Comparison of ENCODE assay signal across 18 cellular contexts in the genomic region with DNA sequence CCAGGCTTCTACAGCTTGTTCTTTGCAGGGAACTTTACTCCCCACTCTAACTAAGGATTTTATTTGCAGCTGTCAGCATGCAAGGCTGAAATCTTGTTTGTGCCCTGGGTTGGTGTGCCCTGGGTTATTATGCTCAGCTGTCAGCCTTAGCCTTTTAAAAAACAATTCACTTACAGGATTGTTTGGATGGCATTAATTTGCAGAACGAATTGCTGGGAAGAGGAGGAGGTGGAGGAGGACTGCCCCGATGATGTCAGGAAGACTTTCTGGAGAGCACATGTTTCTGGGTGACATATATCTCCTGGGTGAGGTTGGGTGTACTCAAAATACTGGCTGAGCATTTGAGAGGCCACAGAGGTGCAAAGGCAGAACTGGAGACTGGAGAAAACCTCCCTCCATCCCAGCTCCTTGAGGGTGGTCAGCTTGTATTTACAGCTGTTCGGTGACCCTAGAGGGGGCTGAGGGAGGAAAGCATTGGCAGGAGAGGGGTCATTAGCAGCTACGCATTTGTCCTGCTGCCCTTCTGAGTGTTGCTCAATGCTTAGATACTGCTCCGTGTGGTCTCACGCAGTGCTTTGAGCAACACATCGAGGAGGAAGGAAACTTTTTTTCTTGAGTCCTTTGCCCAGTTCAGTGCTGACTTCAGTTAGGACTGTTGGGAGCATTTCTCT. TPM values are rescaled to one million over a fixed set of nuclear protein-coding genes. Genes with fewer than 3 reads are reported as not detected.
DNase-seq lines count a peak whose midpoint lies in the region; ATAC-seq and TF ChIP-seq lines count a peak whose summit lies in the region.
"Had no signal": no experiment of that assay in that cellular context is flagged by ENCODE, and none has a peak within 500 bp of the region (broad histone marks: within the 10 kb centered on the region; RNA-seq: fewer than 3 reads in every experiment).

No MANE protein-coding gene starts in this region.

- ATAC-seq in GM23338 (peak; percentile 37), RWPE2 (ENCODE audit: low read depth) (no peak), sciatic nerve (peak; percentile 67), HG03571 (IDR thresholded peaks at IDR 0.05; ENCODE audit: unreplicated experiment) (no peak), SK-N-SH treated with all-trans-retinoic acid at 6 μM for 48 hours (no peak)
- ATAC-seq: heart left ventricle, left lung had no signal

- CTCF ChIA-PET in CD4-positive, alpha-beta memory T cell (lab: Charles Lee; ENCODE audit: partially characterized antibody): no interaction called here

- H3K27ac Mint-ChIP-seq in GM23338: no peak overlapping the region
- H3K27ac Mint-ChIP-seq in CD4-positive, alpha-beta memory T cell: no peak overlapping the region
- H3K27ac Mint-ChIP-seq: activated CD4-positive, alpha-beta T cell treated with anti-CD3 and anti-CD28 coated beads, Interleukin-2, amount 10 ng/mL, durations not matched to agents 7 days and 5 days; activated T-helper 2 cell treated with anti-CD3 and anti-CD28 coated beads, Interferon-gamma antibody, Interleukin-2, Interleukin-4, amounts not matched to agents 10 μg/mL and 5 μg/mL and 100 μg/mL, durations not matched to agents 14 hours and 24 hours and 36 hours had no signal

- peak overlapping the region; percentile 80; the same call in 1 of the 2 replicates for H2AFZ ChIP-seq in GM23338

- POLR2A ChIA-PET in CD4-positive, alpha-beta memory T cell (lab: Charles Lee; ENCODE audit: partially characterized antibody): no interaction called here

- H3K36me3 ChIP-seq in GM23338 (ENCODE audit: insufficient read depth): no peaks in the 10 kb centered on the region
- H3K36me3 ChIP-seq in RWPE2 (ENCODE audit: low read depth): no peaks in the 10 kb centered on the region
- H3K36me3 ChIP-seq in CD4-positive, alpha-beta memory T cell (ENCODE audit: insufficient read depth, low read length): no peaks in the 10 kb centered on the region
- H3K36me3 ChIP-seq in HAP-1 (replicated peaks): no peaks in the 10 kb centered on the region
- H3K36me3 ChIP-seq: heart left ventricle, left lung had no signal

- H3K4me1 Mint-ChIP-seq in GM23338: peaks cover 22% of the 10 kb centered on the region
- no peaks in the 10 kb centered on the region for H3K4me1 Mint-ChIP-seq in CD4-positive, alpha-beta memory T cell
- H3K4me1 Mint-ChIP-seq: activated CD4-positive, alpha-beta T cell treated with anti-CD3 and anti-CD28 coated beads, Interleukin-2, amount 10 ng/mL, durations not matched to agents 7 days and 5 days had no signal

- DNase-seq in GM23338 (ENCODE audit: low spot score) (no peak), RWPE2 (ENCODE audit: low spot score) (no peak), fibroblast of villous mesenchyme (ENCODE audit: low read depth) (peak; percentile 66), sciatic nerve (ENCODE audit: low spot score) (no peak), HAP-1 (ENCODE audit: low spot score in 2 of 2) (no peak)
- DNase-seq in CD4-positive, alpha-beta memory T cell: no peak
- DNase-seq: activated CD4-positive, alpha-beta T cell treated with anti-CD3 and anti-CD28 coated beads, Interleukin-2, amount 10 ng/mL, durations not matched to agents 7 days and 5 days; cortex of kidney; DMS 273 treated with DMSO at 0.1 percent for 48 hours; heart left ventricle; left lung; NCI-H1105; NCI-H2081; Right ventricle myocardium superior; substantia nigra had no signal

- no peaks in the 10 kb centered on the region for H3K27me3 Mint-ChIP-seq in GM23338 (ENCODE audit: insufficient read depth, low read depth, poor library complexity)
- H3K27me3 Mint-ChIP-seq in CD4-positive, alpha-beta memory T cell: peaks cover 8 to 11% of the 10 kb centered on the region in 2 donors
- H3K27me3 Mint-ChIP-seq: activated CD4-positive, alpha-beta T cell treated with anti-CD3 and anti-CD28 coated beads, Interleukin-2, amount 10 ng/mL, durations not matched to agents 7 days and 5 days had no signal

- H3K9me2 ChIP-seq in GM23338 (ENCODE audit: insufficient read depth): peaks cover 10% of the 10 kb centered on the region; the same call in 1 of the 2 replicates

- H3F3A ChIP-seq in GM23338 (replicated peaks; ENCODE audit: low read depth): no peaks in the 10 kb centered on the region

- H3K27me3 ChIP-seq in GM23338 (ENCODE audit: insufficient read depth): no peaks in the 10 kb centered on the region
- no peaks in the 10 kb centered on the region for H3K27me3 ChIP-seq in RWPE2 (ENCODE audit: insufficient read depth, poor library complexity, severe bottlenecking)
- H3K27me3 ChIP-seq in CD4-positive, alpha-beta memory T cell (ENCODE audit: insufficient read depth, low read length): no peaks in the 10 kb centered on the region
- H3K27me3 ChIP-seq in HAP-1 (ENCODE audit: low read depth): no peaks in the 10 kb centered on the region
- H3K27me3 ChIP-seq: heart left ventricle, left lung had no signal

- H3K9me3 Mint-ChIP-seq in GM23338: no peaks in the 10 kb centered on the region
- peaks cover 0 to 2% (median 0%) of the 10 kb centered on the region in 8 donors for H3K9me3 Mint-ChIP-seq in CD4-positive, alpha-beta memory T cell
- H3K9me3 Mint-ChIP-seq: activated CD4-positive, alpha-beta T cell treated with anti-CD3 and anti-CD28 coated beads, Interleukin-2, amount 10 ng/mL, durations not matched to agents 7 days and 5 days; activated T-helper 2 cell treated with anti-CD3 and anti-CD28 coated beads, Interferon-gamma antibody, Interleukin-2, Interleukin-4, amounts not matched to agents 10 μg/mL and 5 μg/mL and 100 μg/mL, durations not matched to agents 14 hours and 24 hours and 36 hours had no signal

- TF ChIP-seq CTCF in GM23338 (conservative IDR thresholded peaks at IDR 0.05; ENCODE audit: low read depth in 2 of 2) (no peak), RWPE2 (IDR thresholded peaks at IDR 0.05; ENCODE audit: poor library complexity, severe bottlenecking) (no peak), fibroblast of villous mesenchyme (IDR thresholded peaks at IDR 0.05; ENCODE audit: insufficient read depth, low read depth, low read length) (no peak)

- H3K4me3 ChIP-seq in GM23338: no peak overlapping the region
- no peak overlapping the region for H3K4me3 ChIP-seq in RWPE2 (ENCODE audit: severe bottlenecking)
- no peak overlapping the region for H3K4me3 ChIP-seq in fibroblast of villous mesenchyme (ENCODE audit: low read depth, low read length)
- H3K4me3 ChIP-seq in CD4-positive, alpha-beta memory T cell (ENCODE audit: low read length in 2 of 2): no peak overlapping the region
- no peak overlapping the region for H3K4me3 ChIP-seq in HAP-1
- H3K4me3 ChIP-seq: heart left ventricle, left lung had no signal

- in situ Hi-C loops in HAP-1 (cut with MboI; ENCODE audit: low sequenced_read_pairs): no loop called here

- H3K4me2 ChIP-seq in GM23338: no peak overlapping the region

- no peaks in the 10 kb centered on the region for H3K36me3 Mint-ChIP-seq in GM23338 (ENCODE audit: low read depth)
- H3K36me3 Mint-ChIP-seq in CD4-positive, alpha-beta memory T cell: no peaks in the 10 kb centered on the region

- no peaks in the 10 kb centered on the region for H4K20me1 ChIP-seq in GM23338 (replicated peaks; ENCODE audit: insufficient read depth)

- H3K9me3 ChIP-seq in RWPE2 (ENCODE audit: severe bottlenecking): no peaks in the 10 kb centered on the region
- H3K9me3 ChIP-seq in CD4-positive, alpha-beta memory T cell (ENCODE audit: control insufficient read depth in 1 of 2, low read length in 2 of 2): no peaks in the 10 kb centered on the region
- no peaks in the 10 kb centered on the region for H3K9me3 ChIP-seq in HAP-1
- H3K9me3 ChIP-seq: left lung had no signal

- no peaks in the 10 kb centered on the region for H3K79me2 ChIP-seq in GM23338 (replicated peaks; ENCODE audit: insufficient read depth)

- intact Hi-C loops in sciatic nerve (cut with DNase I): no loop called here
- intact Hi-C loops in CD4-positive, alpha-beta memory T cell (cut with micrococcal nuclease): no loop called here

- no peak overlapping the region for H3K27ac ChIP-seq in GM23338 (ENCODE audit: low read depth)
- H3K27ac ChIP-seq in RWPE2 (ENCODE audit: poor library complexity, severe bottlenecking): peak overlapping the region; percentile 85
- H3K27ac ChIP-seq in CD4-positive, alpha-beta memory T cell (ENCODE audit: low read depth, low read length): no peak overlapping the region
- H3K27ac ChIP-seq: heart left ventricle had no signal

- H3K4me1 ChIP-seq in GM23338 (ENCODE audit: insufficient read depth) (peaks cover 19% of the 10 kb centered on the region), RWPE2 (ENCODE audit: insufficient read depth, poor library complexity, severe bottlenecking) (peaks cover 6% of the 10 kb centered on the region), HAP-1 (peaks cover 6% of the 10 kb centered on the region; the same call in 1 of the 2 replicates)
- no peaks in the 10 kb centered on the region for H3K4me1 ChIP-seq in CD4-positive, alpha-beta memory T cell (ENCODE audit: insufficient read depth, low read length)
- H3K4me1 ChIP-seq: heart left ventricle, left lung had no signal

- H3K4me3 Mint-ChIP-seq in GM23338: no peak overlapping the region
- H3K4me3 Mint-ChIP-seq in CD4-positive, alpha-beta memory T cell: no peak overlapping the region
- H3K4me3 Mint-ChIP-seq: activated CD4-positive, alpha-beta T cell treated with anti-CD3 and anti-CD28 coated beads, Interleukin-2, amount 10 ng/mL, durations not matched to agents 7 days and 5 days had no signal

TF ChIP-seq in SK-N-SH treated with all-trans-retinoic acid at 6 μM for 48 hours, 23 proteins besides CTCF, POLR2A, EP300 and RAD21 (continues in another document):
- TF ChIP-seq BACH2 (CRISPR knock-in tag; IDR thresholded peaks at IDR 0.05; ENCODE audit: borderline replicate concordance) (no peak), ISL1 (CRISPR knock-in tag; IDR thresholded peaks at IDR 0.05) (no peak)
- TF ChIP-seq, protein P1, sequence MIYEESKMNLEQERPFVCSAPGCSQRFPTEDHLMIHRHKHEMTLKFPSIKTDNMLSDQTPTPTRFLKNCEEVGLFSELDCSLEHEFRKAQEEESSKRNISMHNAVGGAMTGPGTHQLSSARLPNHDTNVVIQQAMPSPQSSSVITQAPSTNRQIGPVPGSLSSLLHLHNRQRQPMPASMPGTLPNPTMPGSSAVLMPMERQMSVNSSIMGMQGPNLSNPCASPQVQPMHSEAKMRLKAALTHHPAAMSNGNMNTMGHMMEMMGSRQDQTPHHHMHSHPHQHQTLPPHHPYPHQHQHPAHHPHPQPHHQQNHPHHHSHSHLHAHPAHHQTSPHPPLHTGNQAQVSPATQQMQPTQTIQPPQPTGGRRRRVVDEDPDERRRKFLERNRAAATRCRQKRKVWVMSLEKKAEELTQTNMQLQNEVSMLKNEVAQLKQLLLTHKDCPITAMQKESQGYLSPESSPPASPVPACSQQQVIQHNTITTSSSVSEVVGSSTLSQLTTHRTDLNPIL (CRISPR knock-in tag; IDR thresholded peaks at IDR 0.05; ENCODE audit: low read depth): no peak

RNA-seq across cellular contexts. Expression of a gene that starts 59.8 kb away (rescaled TPM):
- 98.1 and 108 TPM in 2 replicates for total RNA-seq in GM23338 (2014; rRNA removed; shearing (Covaris generic))
- polyA plus RNA-seq in GM23338 (2016; fragmentation: Nextera tagmentation; extraction: Ambion mirVana): 195 and 205 TPM in 2 replicates
- 101 TPM in 2 replicates for total RNA-seq in fibroblast of villous mesenchyme
- total RNA-seq in sciatic nerve: 49.2 TPM
- 10 to 100 TPM; 65.7 to 68.1 TPM for total RNA-seq in CD4-positive, alpha-beta memory T cell
- polyA plus RNA-seq in CD4-positive, alpha-beta memory T cell: 100 to 1,000 TPM; 127 to 152 TPM

Comparison
In these comparisons a context has a peak if more than half of its experiments do, and no peak if none do; other contexts are left out.
1. ATAC-seq: peak in GM23338 (single experiment) and sciatic nerve (single experiment); none in RWPE2 (single experiment), HG03571 (single experiment) and SK-N-SH treated with all-trans-retinoic acid at 6 μM for 48 hours (single experiment).